1 cellular context compared by ENCODE assay signal in genomic region chr5:74869414-74869813, GRCh38. TPM values are rescaled to one million over a fixed set of nuclear protein-coding genes. Genes with fewer than 3 reads are reported as not detected.
"Had no signal": no experiment of that assay in that cellular context is flagged by ENCODE, and none has a peak within 500 bp of the region (broad histone marks: within the 10 kb centered on the region; RNA-seq: fewer than 3 reads in every experiment).

No MANE protein-coding gene starts in this region.

RNA-seq across cellular contexts. Expression of gene FAM169A, which starts 3.2 kb away (rescaled TPM):
- total RNA-seq: ascending aorta had no signal
